In the genomic region with DNA sequence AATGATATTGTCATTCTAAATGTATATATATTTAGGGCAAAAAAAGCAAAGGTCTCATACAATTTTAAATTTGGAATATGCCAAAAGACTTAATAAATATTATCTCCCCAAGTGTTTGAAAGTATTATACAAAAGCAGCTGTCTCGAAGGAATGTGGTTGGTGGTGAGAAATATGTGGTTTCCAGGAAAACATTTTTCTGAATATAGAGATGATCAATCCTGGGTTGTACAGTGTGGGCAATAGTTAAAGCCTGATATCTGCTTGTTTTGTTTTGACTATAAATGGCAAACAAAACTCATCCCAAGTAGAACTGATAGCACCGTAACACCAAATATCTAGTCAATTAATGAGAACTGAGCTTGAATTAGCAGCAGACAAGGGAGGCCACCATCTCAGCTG, we compare ENCODE assay signal across 25 cellular contexts.
A peak's percentile ranks its signal among the peaks of the same experiment; 100 is the strongest.
DNase-seq lines count a peak whose midpoint lies in the region; ATAC-seq, FAIRE-seq and TF ChIP-seq lines count a peak whose summit lies in the region.
"Had no signal": no experiment of that assay in that cellular context is flagged by ENCODE, and none has a peak within 500 bp of the region (broad histone marks: within the 10 kb centered on the region; RNA-seq: fewer than 3 reads in every experiment).

No MANE protein-coding gene starts in this region.

- no peak overlapping the region for H3K4me2 ChIP-seq in DND-41 (ENCODE audit: insufficient read depth, low read length)
- H3K4me2 ChIP-seq in astrocyte (ENCODE audit: low read length): no peak overlapping the region
- H3K4me2 ChIP-seq: A549; BLaER1 treated with 17β-estradiol and CSF1 and Interleukin-3, amounts not matched to agents 10 nM and 100 nM; GM23338 had no signal

- H3K9ac ChIP-seq in DND-41 (ENCODE audit: low read depth, low read length) (no peak overlapping the region), astrocyte (ENCODE audit: low read length) (no peak overlapping the region)
- H3K9ac ChIP-seq: BLaER1 treated with 17β-estradiol and CSF1 and Interleukin-3, amounts not matched to agents 10 nM and 100 nM had no signal

- no peak for TF ChIP-seq EP300 in stomach (IDR thresholded peaks at IDR 0.05)

- ATAC-seq in DND-41 (ENCODE audit: insufficient read depth, low read depth): peak; percentile 68
- ATAC-seq: A549, GM23338 had no signal

- H3K36me3 ChIP-seq in DND-41 (ENCODE audit: insufficient read depth, low read length) (no peaks in the 10 kb centered on the region), astrocyte (ENCODE audit: insufficient read depth, low read length) (no peaks in the 10 kb centered on the region), stomach (no peaks in the 10 kb centered on the region)
- H3K36me3 ChIP-seq: BE2C; BLaER1 treated with 17β-estradiol and CSF1 and Interleukin-3, amounts not matched to agents 10 nM and 100 nM; HAP-1 had no signal

- no peak overlapping the region for H3K4me3 ChIP-seq in DND-41 (ENCODE audit: low read depth in 1 of 2, low read length in 2 of 2)
- no peak overlapping the region for H3K4me3 ChIP-seq in astrocyte (ENCODE audit: insufficient read depth, low read depth, low read length)
- no peak overlapping the region for H3K4me3 ChIP-seq in cardiac fibroblast (replicated peaks in 1 of 2; ENCODE audit: low read depth in 2 of 2, low read length in 2 of 2)
- no peak overlapping the region for H3K4me3 ChIP-seq in stomach
- H3K4me3 ChIP-seq: A549; BLaER1 treated with 17β-estradiol and CSF1 and Interleukin-3, amounts not matched to agents 10 nM and 100 nM; GM23338; HAP-1 had no signal

- H3K27ac ChIP-seq in DND-41 (ENCODE audit: low read length) (no peak overlapping the region), astrocyte (ENCODE audit: low read depth, low read length) (no peak overlapping the region), stomach (no peak overlapping the region)
- H3K27ac ChIP-seq: A549; BLaER1 treated with 17β-estradiol and CSF1 and Interleukin-3, amounts not matched to agents 10 nM and 100 nM had no signal

- FAIRE-seq in astrocyte (lab: Jason Lieb, UNC): no peak
- FAIRE-seq: A549, D721Med, GM12891, GM18507 had no signal

- H3K27ac Mint-ChIP-seq in astrocyte (ENCODE audit: unreplicated experiment): no peak overlapping the region
- H3K27ac Mint-ChIP-seq: CD14-positive monocyte; CD4-positive, alpha-beta T cell; CD8-positive, alpha-beta memory T cell; GM23338; HFFc6 had no signal

- no peak for DNase-seq in DND-41
- DNase-seq in astrocyte (ENCODE audit: low read depth): peak; percentile 35
- DNase-seq in cardiac fibroblast (ENCODE audit: low read depth in 2 of 2): peak; percentile 2 to 10
- peak; percentile 58 for DNase-seq in myocyte (ENCODE audit: low read depth)
- DNase-seq in stomach: no peak
- no peak for DNase-seq in stimulated activated CD4-positive, alpha-beta T cell treated with anti-CD3 and anti-CD28 coated beads, Interleukin-2, amount 100 ng/mL, for 24 hours
- no peak for DNase-seq in Kasumi-1 (lab: John Stamatoyannopoulos, UW)
- DNase-seq in kidney glomerular epithelial cell (lab: John Stamatoyannopoulos, UW): no peak
- DNase-seq: 8988T; ACHN; AML-193; BE2C; CD4-positive, alpha-beta T cell; CD8-positive, alpha-beta memory T cell; DMS 273 treated with DMSO at 0.1 percent for 48 hours; GF-D8; HFFc6 had no signal

- H3K27me3 ChIP-seq in DND-41 (ENCODE audit: insufficient read depth, low read length, poor library complexity) (no peaks in the 10 kb centered on the region), astrocyte (ENCODE audit: insufficient read depth, low read length) (no peaks in the 10 kb centered on the region), stomach (no peaks in the 10 kb centered on the region)
- H3K27me3 ChIP-seq: BE2C; BLaER1 treated with 17β-estradiol and CSF1 and Interleukin-3, amounts not matched to agents 10 nM and 100 nM had no signal

- peaks cover 3% of the 10 kb centered on the region for H3K27me3 Mint-ChIP-seq in astrocyte (ENCODE audit: low read depth, unreplicated experiment)
- H3K27me3 Mint-ChIP-seq: CD4-positive, alpha-beta T cell; CD8-positive, alpha-beta memory T cell had no signal

- H3K36me3 Mint-ChIP-seq in astrocyte (ENCODE audit: low read depth, unreplicated experiment): no peaks in the 10 kb centered on the region
- H3K36me3 Mint-ChIP-seq: CD14-positive monocyte had no signal

- no peaks in the 10 kb centered on the region for H3K9me3 ChIP-seq in DND-41 (ENCODE audit: insufficient read depth, low read length, severe bottlenecking)
- no peaks in the 10 kb centered on the region for H3K9me3 ChIP-seq in astrocyte (ENCODE audit: insufficient read depth, low read depth, low read length)
- H3K9me3 ChIP-seq in stomach: no peaks in the 10 kb centered on the region
- H3K9me3 ChIP-seq: A549; BE2C; BLaER1 treated with 17β-estradiol and CSF1 and Interleukin-3, amounts not matched to agents 10 nM and 100 nM; HAP-1 had no signal

- 76 to 89% (median 79%) methylated on average over 2 of the region's 2 CpGs for WGBS in stomach, 5 donors

- H3K4me3 Mint-ChIP-seq in astrocyte (ENCODE audit: unreplicated experiment): no peak overlapping the region
- H3K4me3 Mint-ChIP-seq: CD14-positive monocyte; CD4-positive, alpha-beta T cell; CD8-positive, alpha-beta memory T cell; GM23338; HFFc6 had no signal

- no peaks in the 10 kb centered on the region for H3K79me2 ChIP-seq in DND-41 (ENCODE audit: insufficient read depth, low read length)
- no peaks in the 10 kb centered on the region for H3K79me2 ChIP-seq in astrocyte (ENCODE audit: insufficient read depth, low read length)

- peaks cover 6% of the 10 kb centered on the region for H3K4me1 Mint-ChIP-seq in astrocyte (ENCODE audit: low read depth, unreplicated experiment)
- H3K4me1 Mint-ChIP-seq: CD14-positive monocyte, GM23338 had no signal

- intact Hi-C loops in stomach (cut with DNase I; ENCODE audit: low total_unique reads): no loop called here

- H3K9me3 Mint-ChIP-seq in astrocyte (ENCODE audit: unreplicated experiment): peaks cover 4% of the 10 kb centered on the region
- H3K9me3 Mint-ChIP-seq: CD8-positive, alpha-beta memory T cell; GM23338 had no signal

- H3K4me1 ChIP-seq in DND-41 (ENCODE audit: insufficient read depth, low read length) (peaks cover 8% of the 10 kb centered on the region; the same call in 1 of the 2 replicates), astrocyte (ENCODE audit: insufficient read depth, low read length) (no peaks in the 10 kb centered on the region), stomach (no peaks in the 10 kb centered on the region)
- H3K4me1 ChIP-seq: A549; BE2C; BLaER1 treated with 17β-estradiol and CSF1 and Interleukin-3, amounts not matched to agents 10 nM and 100 nM; HAP-1 had no signal

- H2AFZ ChIP-seq in DND-41 (ENCODE audit: low read depth, low read length) (no peak overlapping the region), astrocyte (ENCODE audit: low read depth, low read length) (no peak overlapping the region)
- H2AFZ ChIP-seq: GM23338 had no signal

- TF ChIP-seq POLR2A in stomach (IDR thresholded peaks at IDR 0.05): no peak

- H4K20me1 ChIP-seq in DND-41 (ENCODE audit: insufficient read depth, low read length): no peaks in the 10 kb centered on the region
- H4K20me1 ChIP-seq in astrocyte (ENCODE audit: insufficient read depth, low read length): no peaks in the 10 kb centered on the region
- H4K20me1 ChIP-seq: BLaER1 treated with 17β-estradiol and CSF1 and Interleukin-3, amounts not matched to agents 10 nM and 100 nM had no signal

- TF ChIP-seq CTCF in DND-41 (IDR thresholded peaks at IDR 0.05; ENCODE audit: borderline replicate concordance, extremely low read depth, low read length, poor library complexity, severe bottlenecking): no peak
- TF ChIP-seq CTCF in astrocyte (IDR thresholded peaks at IDR 0.05; ENCODE audit: insufficient read depth, low read depth, low read length): no peak
- no peak for TF ChIP-seq CTCF in cardiac fibroblast (IDR thresholded peaks at IDR 0.05; ENCODE audit: low read depth, low read length)
- no peak for TF ChIP-seq CTCF in stomach (IDR thresholded peaks at IDR 0.05)

Comparison
In these comparisons a context has a peak if more than half of its experiments do, and no peak if none do; other contexts are left out.
1. DNase-seq: peak in astrocyte (single experiment), cardiac fibroblast (2 of 2) and myocyte (single experiment); none in DND-41 (single experiment), stomach (single experiment), stimulated activated CD4-positive, alpha-beta T cell treated with anti-CD3 and anti-CD28 coated beads, Interleukin-2, amount 100 ng/mL, for 24 hours (0 of 2), Kasumi-1 (0 of 2) and kidney glomerular epithelial cell (single experiment).